10 cellular contexts compared by ENCODE assay signal in the genomic region with DNA sequence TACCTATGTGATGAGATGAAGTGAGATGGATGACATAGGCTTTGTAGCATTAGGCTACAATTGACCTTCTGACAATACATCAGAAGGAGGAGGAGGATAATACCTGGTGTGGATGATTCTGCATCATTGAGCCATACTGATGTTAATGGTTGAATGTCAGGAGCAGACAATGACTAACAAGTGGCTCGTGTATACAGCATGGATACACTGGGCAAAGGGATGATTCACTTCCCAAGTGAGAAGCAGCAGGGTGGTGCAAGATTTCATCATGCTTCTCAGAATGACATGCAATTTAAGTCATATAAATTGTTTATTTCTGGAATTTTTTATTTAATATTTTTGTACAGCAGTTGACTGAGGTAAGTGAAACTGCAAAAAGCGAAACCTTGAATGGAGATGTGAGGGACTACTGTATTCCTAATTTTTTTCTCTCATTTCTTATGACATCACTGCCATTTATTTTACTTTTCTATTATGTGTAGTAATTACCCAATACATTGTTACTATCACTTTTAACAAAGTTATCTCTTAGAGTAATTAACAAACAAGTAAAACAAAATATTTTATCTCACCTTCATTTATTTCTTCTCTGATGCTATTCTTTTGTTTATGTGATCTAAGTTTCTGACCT. TPM values are rescaled to one million over a fixed set of nuclear protein-coding genes. Genes with fewer than 3 reads are reported as not detected.
DNase-seq lines count a peak whose midpoint lies in the region; ATAC-seq, FAIRE-seq and TF ChIP-seq lines count a peak whose summit lies in the region.
"Had no signal": no experiment of that assay in that cellular context is flagged by ENCODE, and none has a peak within 500 bp of the region (broad histone marks: within the 10 kb centered on the region; RNA-seq: fewer than 3 reads in every experiment).

No MANE protein-coding gene starts in this region.

- H3K27ac ChIP-seq in Karpas-422 (ENCODE audit: low read length), result no peak overlapping the region

- DNase-seq in D721Med (ENCODE audit: insufficient read length, low spot score) (no peak), HTR-8/SVneo (ENCODE audit: insufficient read length, low spot score) (no peak), amniotic epithelial cell (ENCODE audit: low read depth) (peak; percentile 79), lung microvascular endothelial cell (ENCODE audit: low read depth in 2 of 2) (peak; percentile 2 to 90), hippocampal formation (lab: John Stamatoyannopoulos, UW) (no peak), Karpas-422 (no peak), mesothelial cell of epicardium (ENCODE audit: low spot score in 2 of 2, unreplicated experiment in 2 of 2) (no peak)
- DNase-seq: activated effector memory CD4-positive, alpha-beta T cell treated with anti-CD3 and anti-CD28 coated beads, Interleukin-2, amount 50 U/mL, for 16 hours had no signal

- no peaks in the 10 kb centered on the region for H3K27me3 ChIP-seq in Karpas-422 (ENCODE audit: low read length)

- no peak overlapping the region for H3K9ac ChIP-seq in Karpas-422 (ENCODE audit: low read length)

- no peaks in the 10 kb centered on the region for H3K27me3 Mint-ChIP-seq in mesothelial cell of epicardium (ENCODE audit: low read depth)
- H3K27me3 Mint-ChIP-seq: stimulated activated memory B cell treated with anti-CD40 and anti-IgM and Interleukin-4, amounts not matched to agents 10 μg/mL and 1 μg/mL and 100 μg/mL, for 72 hours had no signal

- H3K4me3 Mint-ChIP-seq in mesothelial cell of epicardium, result no peak overlapping the region
- H3K4me3 Mint-ChIP-seq: stimulated activated memory B cell treated with anti-CD40 and anti-IgM and Interleukin-4, amounts not matched to agents 10 μg/mL and 1 μg/mL and 100 μg/mL, for 72 hours had no signal

- no peak overlapping the region for H3K27ac Mint-ChIP-seq in mesothelial cell of epicardium
- H3K27ac Mint-ChIP-seq: stimulated activated memory B cell treated with anti-CD40 and anti-IgM and Interleukin-4, amounts not matched to agents 10 μg/mL and 1 μg/mL and 100 μg/mL, for 72 hours had no signal

- no peaks in the 10 kb centered on the region for H3K9me3 ChIP-seq in Karpas-422 (ENCODE audit: low read length)

- no peak for TF ChIP-seq CTCF in D721Med (IDR thresholded peaks at IDR 0.05; ENCODE audit: insufficient read depth, missing control alignments)
- TF ChIP-seq CTCF in mesothelial cell of epicardium (IDR thresholded peaks at IDR 0.05; ENCODE audit: unreplicated experiment), result no peak

- ATAC-seq in HG03159 (IDR thresholded peaks at IDR 0.05; ENCODE audit: unreplicated experiment), result no peak
- ATAC-seq: stimulated activated memory B cell treated with anti-CD40 and anti-IgM and Interleukin-4, amounts not matched to agents 10 μg/mL and 1 μg/mL and 100 μg/mL, for 72 hours had no signal

- H3K79me2 ChIP-seq in Karpas-422 (ENCODE audit: low read length), result no peaks in the 10 kb centered on the region

- no peak overlapping the region for H2AFZ ChIP-seq in Karpas-422 (ENCODE audit: low read length)

- no peaks in the 10 kb centered on the region for H3K36me3 Mint-ChIP-seq in mesothelial cell of epicardium
- H3K36me3 Mint-ChIP-seq: stimulated activated memory B cell treated with anti-CD40 and anti-IgM and Interleukin-4, amounts not matched to agents 10 μg/mL and 1 μg/mL and 100 μg/mL, for 72 hours had no signal

- H3K4me1 Mint-ChIP-seq in mesothelial cell of epicardium, result no peaks in the 10 kb centered on the region
- H3K4me1 Mint-ChIP-seq: stimulated activated memory B cell treated with anti-CD40 and anti-IgM and Interleukin-4, amounts not matched to agents 10 μg/mL and 1 μg/mL and 100 μg/mL, for 72 hours had no signal

- no peaks in the 10 kb centered on the region for H3K9me2 ChIP-seq in Karpas-422 (replicated peaks; ENCODE audit: insufficient read depth, low read length)

- no peaks in the 10 kb centered on the region for H3K9me3 Mint-ChIP-seq in mesothelial cell of epicardium
- H3K9me3 Mint-ChIP-seq: stimulated activated memory B cell treated with anti-CD40 and anti-IgM and Interleukin-4, amounts not matched to agents 10 μg/mL and 1 μg/mL and 100 μg/mL, for 72 hours had no signal

- H3K36me3 ChIP-seq in Karpas-422 (ENCODE audit: insufficient read depth, low read length), result no peaks in the 10 kb centered on the region

- H3K4me2 ChIP-seq in Karpas-422 (ENCODE audit: low read depth, low read length, poor library complexity, severe bottlenecking), result no peak overlapping the region

- no peaks in the 10 kb centered on the region for H4K20me1 ChIP-seq in Karpas-422 (ENCODE audit: insufficient read depth, low read depth, low read length)

- H3K4me3 ChIP-seq in Karpas-422 (ENCODE audit: low read length), result no peak overlapping the region

- FAIRE-seq in D721Med (lab: Jason Lieb, UNC) (peak; percentile 64), HTR-8/SVneo (lab: Jason Lieb, UNC) (peak; percentile 51)

- no peaks in the 10 kb centered on the region for H3K4me1 ChIP-seq in Karpas-422 (ENCODE audit: low read length)

RNA-seq across cellular contexts. Expression of a gene that starts 34.4 kb away (rescaled TPM):
- total RNA-seq in lung microvascular endothelial cell (41.2 and 47.2 TPM in 2 replicates), mesothelial cell of epicardium (45.0 to 47.9 TPM (median 45.5 TPM) in 3 replicates)
- total RNA-seq in Karpas-422 (2014; rRNA removed; shearing (Covaris generic); ENCODE audit: low replicate concordance), result 71.0 and 82.2 TPM in 2 replicates

Comparison
In these comparisons a context has a peak if more than half of its experiments do, and no peak if none do; other contexts are left out.
1. DNase-seq: peak in amniotic epithelial cell (single experiment) and lung microvascular endothelial cell (2 of 2); none in D721Med (single experiment), HTR-8/SVneo (single experiment), hippocampal formation (0 of 2), Karpas-422 (single experiment) and mesothelial cell of epicardium (0 of 2).